Comparison of ENCODE assay signal across 9 cellular contexts in the genomic region with DNA sequence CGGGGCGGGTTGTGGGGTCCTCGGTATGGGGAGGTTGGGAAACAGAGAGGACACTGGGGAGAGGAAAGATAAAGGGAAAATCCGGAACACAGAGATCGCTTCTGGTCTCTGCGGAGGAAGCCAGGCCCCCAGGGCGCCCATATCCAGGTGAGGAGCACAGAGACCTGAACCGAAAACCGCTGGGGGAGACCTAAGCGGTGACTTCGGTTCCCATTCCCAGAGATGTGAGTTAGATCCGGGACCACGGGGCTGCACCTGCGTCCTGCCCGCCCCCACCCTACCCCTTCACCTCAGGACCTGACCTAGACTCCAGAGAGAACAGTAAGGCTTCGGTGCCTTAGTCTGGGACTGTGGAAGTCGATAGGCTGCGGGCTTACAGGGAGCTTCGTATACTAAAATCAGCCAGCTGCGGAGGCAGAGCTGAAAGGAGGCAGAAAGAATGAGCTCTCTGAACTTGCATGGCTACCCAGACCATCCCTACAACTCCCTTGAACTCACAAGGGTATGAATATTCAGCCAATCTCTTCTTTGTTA. TPM values are rescaled to one million over a fixed set of nuclear protein-coding genes. Genes with fewer than 3 reads are reported as not detected.
DNase-seq lines count a peak whose midpoint lies in the region; ATAC-seq and TF ChIP-seq lines count a peak whose summit lies in the region.
"Had no signal": no experiment of that assay in that cellular context is flagged by ENCODE, and none has a peak within 500 bp of the region (broad histone marks: within the 10 kb centered on the region; RNA-seq: fewer than 3 reads in every experiment).

No MANE protein-coding gene starts in this region.

- H3K36me3 Mint-ChIP-seq in activated CD8-positive, alpha-beta memory T cell treated with anti-CD3 and anti-CD28 coated beads, Interleukin-2, amount 10 ng/mL, durations not matched to agents 7 days and 5 days = peaks cover 24% of the 10 kb centered on the region

- H3K27ac ChIP-seq in lower lobe of right lung = peak overlapping the region; percentile 99
- peak overlapping the region; percentile 97 for H3K27ac ChIP-seq in thymus (ENCODE audit: low read depth)

- H3K4me1 ChIP-seq in lower lobe of right lung (peaks cover 48% of the 10 kb centered on the region), thymus (ENCODE audit: control insufficient read depth, insufficient read depth, low read length) (peaks cover 24% of the 10 kb centered on the region)

- H3K27me3 ChIP-seq in lower lobe of right lung (ENCODE audit: low read depth) (no peaks in the 10 kb centered on the region), thymus (ENCODE audit: control insufficient read depth, insufficient read depth) (no peaks in the 10 kb centered on the region)

- 2% methylated on average over 20 of the region's 20 CpGs for WGBS in thymus

- TF ChIP-seq CTCF in cardiac fibroblast (IDR thresholded peaks at IDR 0.05; ENCODE audit: low read depth, low read length) = no peak
- TF ChIP-seq CTCF in lower lobe of right lung (IDR thresholded peaks at IDR 0.05) = no peak

- peak overlapping the region; percentile 96 for H3K4me3 Mint-ChIP-seq in activated CD8-positive, alpha-beta memory T cell treated with anti-CD3 and anti-CD28 coated beads, Interleukin-2, amount 10 ng/mL, durations not matched to agents 7 days and 5 days

- H3K9me3 ChIP-seq in lower lobe of right lung (no peaks in the 10 kb centered on the region), thymus (ENCODE audit: control insufficient read depth) (peaks cover 2% of the 10 kb centered on the region)

- H3K9me3 Mint-ChIP-seq in activated CD8-positive, alpha-beta memory T cell treated with anti-CD3 and anti-CD28 coated beads, Interleukin-2, amount 10 ng/mL, durations not matched to agents 7 days and 5 days (ENCODE audit: low read depth) = no peaks in the 10 kb centered on the region

- CTCF ChIA-PET in activated CD8-positive, alpha-beta memory T cell treated with anti-CD3 and anti-CD28 coated beads, Interleukin-2, amount 10 ng/mL, durations not matched to agents 7 days and 5 days (lab: Charles Lee) = interaction anchor here (1.1 to 12.7 kb wide), 6 partner anchors 32 to 280 kb away, joined by 3 to 244 read pairs (median 6); partner anchors contain the start of gene HNRNPA0

- H3K27ac Mint-ChIP-seq in activated CD8-positive, alpha-beta memory T cell treated with anti-CD3 and anti-CD28 coated beads, Interleukin-2, amount 10 ng/mL, durations not matched to agents 7 days and 5 days = peak overlapping the region; percentile 98

- intact Hi-C loops in lower lobe of right lung (cut with DNase I) = no loop called here

- DNase-seq in activated CD8-positive, alpha-beta memory T cell treated with anti-CD3 and anti-CD28 coated beads, Interleukin-2, amount 10 ng/mL, durations not matched to agents 7 days and 5 days = peak; percentile 41
- no peak for DNase-seq in activated CD8-positive, alpha-beta memory T cell treated with anti-CD3 and anti-CD28 coated beads, Interleukin-2, amount 50 U/mL, for 4 hours
- DNase-seq in NCI-H345 (lab: John Stamatoyannopoulos, UW) (peak; percentile 70), cardiac fibroblast (ENCODE audit: low read depth in 2 of 2) (no peak), lower lobe of right lung (no peak), NCI-H524 (lab: John Stamatoyannopoulos, UW) (no peak)

- H3K36me3 ChIP-seq in lower lobe of right lung (no peaks in the 10 kb centered on the region), thymus (ENCODE audit: control insufficient read depth, insufficient read depth) (peaks cover 3% of the 10 kb centered on the region)

- ATAC-seq in activated CD8-positive, alpha-beta memory T cell treated with anti-CD3 and anti-CD28 coated beads, Interleukin-2, amount 10 ng/mL, durations not matched to agents 7 days and 5 days = peak; percentile 26
- ATAC-seq in HG02840 (IDR thresholded peaks at IDR 0.05; ENCODE audit: low FRiP score, unreplicated experiment) (peak; percentile 5), lower lobe of right lung (peak; percentile 47 to 54)

- H3K4me3 ChIP-seq in cardiac fibroblast (replicated peaks in 1 of 2; ENCODE audit: low read depth in 2 of 2, low read length in 2 of 2) (peak overlapping the region; percentile 88 to 100), lower lobe of right lung (peak overlapping the region; percentile 94), thymus (ENCODE audit: low read length) (peak overlapping the region; percentile 67)

- no peaks in the 10 kb centered on the region for H3K27me3 Mint-ChIP-seq in activated CD8-positive, alpha-beta memory T cell treated with anti-CD3 and anti-CD28 coated beads, Interleukin-2, amount 10 ng/mL, durations not matched to agents 7 days and 5 days

- H3K4me1 Mint-ChIP-seq in activated CD8-positive, alpha-beta memory T cell treated with anti-CD3 and anti-CD28 coated beads, Interleukin-2, amount 10 ng/mL, durations not matched to agents 7 days and 5 days = peaks cover 54% of the 10 kb centered on the region

RNA-seq across cellular contexts. Expression of gene FAM13B, which starts 0.5 kb away (rescaled TPM):
- total RNA-seq in activated CD8-positive, alpha-beta memory T cell treated with anti-CD3 and anti-CD28 coated beads, Interleukin-2, amount 10 ng/mL, durations not matched to agents 7 days and 5 days = 10 to 100 TPM; 31.4 to 38.8 TPM
- 42.9 TPM for total RNA-seq in lower lobe of right lung
- 16.9 TPM for polyA plus RNA-seq in thymus

RNA-seq across cellular contexts. Expression of gene WNT8A, which starts 50.5 kb away (rescaled TPM):
- not detected for total RNA-seq in activated CD8-positive, alpha-beta memory T cell treated with anti-CD3 and anti-CD28 coated beads, Interleukin-2, amount 10 ng/mL, durations not matched to agents 7 days and 5 days
- not detected for total RNA-seq in lower lobe of right lung
- 0.09 TPM for polyA plus RNA-seq in thymus
- total RNA-seq: lung microvascular endothelial cell had no signal

Comparison
In these comparisons a context has a peak if more than half of its experiments do, and no peak if none do; other contexts are left out.
1. DNase-seq: peak in activated CD8-positive, alpha-beta memory T cell treated with anti-CD3 and anti-CD28 coated beads, Interleukin-2, amount 10 ng/mL, durations not matched to agents 7 days and 5 days (single experiment) and NCI-H345 (single experiment); none in activated CD8-positive, alpha-beta memory T cell treated with anti-CD3 and anti-CD28 coated beads, Interleukin-2, amount 50 U/mL, for 4 hours (single experiment), cardiac fibroblast (0 of 2), lower lobe of right lung (single experiment) and NCI-H524 (0 of 2).
2. Peak in every context shown above with its lines, with median percentiles within 50 percentile points of each other: ATAC-seq and H3K4me3 ChIP-seq.